9 cellular contexts compared by ENCODE assay signal in the genomic region with DNA sequence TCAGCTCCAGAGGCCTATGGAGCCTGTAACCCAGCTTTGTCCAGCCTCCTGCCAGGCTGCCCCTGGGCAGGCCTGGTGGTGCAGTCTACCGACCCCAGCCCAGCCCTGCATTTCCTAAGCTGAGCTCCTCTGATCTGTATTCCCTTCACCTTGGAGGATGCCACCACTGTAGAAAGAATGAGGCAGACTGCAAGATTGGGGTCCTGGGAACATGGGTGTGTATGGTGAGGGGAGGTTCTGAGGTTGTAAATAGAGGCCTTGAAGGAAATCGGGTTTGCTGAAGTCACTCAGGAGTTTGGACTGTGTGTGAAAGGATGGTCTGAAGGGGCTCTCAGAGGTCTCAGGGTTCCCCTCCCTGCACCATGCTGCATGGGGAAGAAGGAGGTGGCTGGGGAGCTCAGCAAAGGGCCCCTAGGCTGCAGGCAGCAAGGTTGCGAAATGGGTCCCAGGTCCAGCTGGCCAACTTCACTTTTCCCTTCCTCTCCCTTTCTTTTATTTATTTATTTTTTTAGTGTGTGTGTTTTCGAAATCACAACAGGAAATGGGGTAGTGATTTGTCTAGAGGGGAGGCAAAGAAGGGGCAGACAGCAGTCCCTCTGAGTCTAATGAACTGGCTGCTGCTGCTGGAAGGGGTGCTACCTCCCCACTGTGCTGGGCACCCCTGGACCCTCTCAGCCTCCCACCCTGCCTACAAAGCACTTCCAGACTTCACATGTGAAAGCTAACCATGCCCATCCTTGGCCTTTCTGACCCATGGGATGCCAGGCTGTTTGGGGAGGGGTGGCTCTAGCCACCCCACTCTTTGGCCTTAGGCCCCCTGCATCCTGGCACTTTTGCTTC. TPM values are rescaled to one million over a fixed set of nuclear protein-coding genes. Genes with fewer than 3 reads are reported as not detected.
DNase-seq lines count a peak whose midpoint lies in the region; ATAC-seq and FAIRE-seq lines count a peak whose summit lies in the region.
"Had no signal": no experiment of that assay in that cellular context is flagged by ENCODE, and none has a peak within 500 bp of the region (broad histone marks: within the 10 kb centered on the region; RNA-seq: fewer than 3 reads in every experiment).

No MANE protein-coding gene starts in this region.

- in situ Hi-C loops in ACHN (cut with HindIII; ENCODE audit: low pct_ligation_motif_present, low pct_unique_long_range_greater_than_20kb, low sequenced_read_pairs), result no loop called here

- no peak for ATAC-seq in HG03442 (IDR thresholded peaks at IDR 0.05; ENCODE audit: unreplicated experiment)
- no peak for ATAC-seq in activated T-cell treated with anti-CD3 and anti-CD28 coated beads, Interleukin-2, amount 50 U/mL, for 72 hours (replicated peaks in 1 of 2)

- H3K27me3 ChIP-seq in small intestine (ENCODE audit: control insufficient read depth in 2 of 2, insufficient read depth in 2 of 2, low read length in 2 of 2), result no peaks in the 10 kb centered on the region

- H3K4me3 ChIP-seq in small intestine (ENCODE audit: low read depth in 1 of 2, low read length in 2 of 2), result no peak overlapping the region

- H3K9me3 ChIP-seq in small intestine (ENCODE audit: control insufficient read depth, low read depth), result no peaks in the 10 kb centered on the region

- H3K27ac ChIP-seq in small intestine (ENCODE audit: low read depth in 1 of 2, low read length in 1 of 2), result peak overlapping the region; percentile 43 to 98

- H3K36me3 ChIP-seq in small intestine (ENCODE audit: control insufficient read depth in 2 of 2, insufficient read depth in 2 of 2, low read length in 2 of 2), result peaks cover 0 to 3% of the 10 kb centered on the region in 2 donors

- H3K36me3 Mint-ChIP-seq in activated T-cell treated with anti-CD3 and anti-CD28 coated beads, Interleukin-2, amount 50 U/mL, for 72 hours (ENCODE audit: insufficient read depth in 2 of 2), result no peaks in the 10 kb centered on the region

- no peak overlapping the region for H3K4me3 Mint-ChIP-seq in activated T-cell treated with anti-CD3 and anti-CD28 coated beads, Interleukin-2, amount 50 U/mL, for 72 hours

- H3K9me3 Mint-ChIP-seq in activated T-cell treated with anti-CD3 and anti-CD28 coated beads, Interleukin-2, amount 50 U/mL, for 72 hours, result no peaks in the 10 kb centered on the region

- peaks cover 8 to 18% of the 10 kb centered on the region in 2 donors for H3K4me1 ChIP-seq in small intestine (ENCODE audit: control insufficient read depth in 2 of 2, insufficient read depth in 1 of 2, low read depth in 1 of 2, low read length in 1 of 2)

- peaks cover 7% of the 10 kb centered on the region for H3K4me1 Mint-ChIP-seq in activated T-cell treated with anti-CD3 and anti-CD28 coated beads, Interleukin-2, amount 50 U/mL, for 72 hours (ENCODE audit: low read depth)

- H3K27ac Mint-ChIP-seq in activated T-cell treated with anti-CD3 and anti-CD28 coated beads, Interleukin-2, amount 50 U/mL, for 72 hours, result no peak overlapping the region

- peak; percentile 72 for DNase-seq in GM03348 (ENCODE audit: low spot score)
- DNase-seq in amniotic epithelial cell (ENCODE audit: low read depth), result peak; percentile 82
- DNase-seq in iris pigment epithelial cell (ENCODE audit: low read depth), result peak; percentile 75
- peak; percentile 75 for DNase-seq in small intestine
- DNase-seq in NCI-H1417 treated with DMSO at 0.1 percent for 48 hours (lab: John Stamatoyannopoulos, UW), result no peak
- no peak for DNase-seq in activated T-cell treated with anti-CD3 and anti-CD28 coated beads, Interleukin-2, amount 50 U/mL, for 72 hours
- DNase-seq in ACHN, result no peak

- H3K27me3 Mint-ChIP-seq in activated T-cell treated with anti-CD3 and anti-CD28 coated beads, Interleukin-2, amount 50 U/mL, for 72 hours (ENCODE audit: low read depth), result no peaks in the 10 kb centered on the region

- no peak for FAIRE-seq in small intestine (lab: Jason Lieb, UNC)

- 23 to 38% (median 31%) methylated on average over 4 of the region's 4 CpGs for WGBS in small intestine, 3 donors

RNA-seq across cellular contexts. Expression of a gene that starts 1.3 kb away (rescaled TPM):
- polyA plus RNA-seq in small intestine, result under 1 TPM in 1 of 3 donors, not detected in 2; 0.15 TPM
- not detected for total RNA-seq in activated T-cell treated with anti-CD3 and anti-CD28 coated beads, Interleukin-2, amount 50 U/mL, for 72 hours
- total RNA-seq: epithelial cell of proximal tubule had no signal

RNA-seq across cellular contexts. Expression of a gene that starts 20.4 kb away (rescaled TPM):
- 10 to 100 TPM; 24.3 to 47.5 (median 35.8) TPM for polyA plus RNA-seq in small intestine
- 1 to 10 TPM; 3.2 to 4.8 TPM for total RNA-seq in activated T-cell treated with anti-CD3 and anti-CD28 coated beads, Interleukin-2, amount 50 U/mL, for 72 hours

RNA-seq across cellular contexts. Expression of a gene that starts 37.5 kb away (rescaled TPM):
- polyA plus RNA-seq in small intestine, result 100 to 1,000 TPM; 129 to 842 (median 558) TPM
- 100 to 1,000 TPM; 178 to 191 TPM for total RNA-seq in activated T-cell treated with anti-CD3 and anti-CD28 coated beads, Interleukin-2, amount 50 U/mL, for 72 hours

RNA-seq across cellular contexts. Expression of a gene that starts 59.8 kb away (rescaled TPM):
- 10 to 100 TPM; 11.4 to 21.2 (median 14.9) TPM for polyA plus RNA-seq in small intestine
- total RNA-seq in activated T-cell treated with anti-CD3 and anti-CD28 coated beads, Interleukin-2, amount 50 U/mL, for 72 hours, result 10 to 100 TPM; 30.7 to 31.0 TPM

Comparison
In these comparisons a context has a peak if more than half of its experiments do, and no peak if none do; other contexts are left out.
1. DNase-seq: peak in GM03348 (single experiment), amniotic epithelial cell (single experiment), iris pigment epithelial cell (single experiment) and small intestine (single experiment); none in NCI-H1417 treated with DMSO at 0.1 percent for 48 hours (single experiment), activated T-cell treated with anti-CD3 and anti-CD28 coated beads, Interleukin-2, amount 50 U/mL, for 72 hours (0 of 2) and ACHN (single experiment).